ENCODE assay signal across 9 cellular contexts in genomic region chr1:42947965-42948732, GRCh38. TPM values are rescaled to one million over a fixed set of nuclear protein-coding genes. Genes with fewer than 3 reads are reported as not detected.
DNase-seq lines count a peak whose midpoint lies in the region; ATAC-seq and TF ChIP-seq lines count a peak whose summit lies in the region.
"Had no signal": no experiment of that assay in that cellular context is flagged by ENCODE, and none has a peak within 500 bp of the region (broad histone marks: within the 10 kb centered on the region; RNA-seq: fewer than 3 reads in every experiment).

No MANE protein-coding gene starts in this region.

- WGBS in neuronal stem cell (ENCODE audit: extremely low coverage in 2 of 2, insufficient read length in 2 of 2, insufficient replicate concordance in 1 of 2), 2 donors = no CpG with 5 or more reads among the region's 13 CpGs

- no peak overlapping the region for H4K8ac ChIP-seq in neuronal stem cell (ENCODE audit: low read depth, low read length)

- H2BK5ac ChIP-seq in neuronal stem cell (ENCODE audit: low read length) = no peak overlapping the region

- no peak overlapping the region for H2AFZ ChIP-seq in neuronal stem cell (ENCODE audit: low read length)

- no peak overlapping the region for H4K91ac ChIP-seq in neuronal stem cell (ENCODE audit: low read depth, low read length, poor library complexity)

- peaks cover 2% of the 10 kb centered on the region for H3K79me1 ChIP-seq in neuronal stem cell (ENCODE audit: low read depth, low read length)

- peaks cover 55 to 95% of the 10 kb centered on the region in 2 donors for H3K36me3 ChIP-seq in neuronal stem cell (replicated peaks in 1 of 2; ENCODE audit: control insufficient read depth in 2 of 2, insufficient read depth in 2 of 2, low read length in 2 of 2)

- no peak for DNase-seq in CD4-positive, alpha-beta T cell
- peak; percentile 36 for DNase-seq in HT-29 (ENCODE audit: low spot score)
- no peak for DNase-seq in neuronal stem cell (ENCODE audit: low spot score)
- no peak for DNase-seq in NCI-H510A (lab: John Stamatoyannopoulos, UW)
- no peak for DNase-seq in DMS 273 treated with DMSO at 0.1 percent for 48 hours (lab: John Stamatoyannopoulos, UW)
- DNase-seq: hippocampal formation, midbrain had no signal

- no peak overlapping the region for H3K23ac ChIP-seq in neuronal stem cell (ENCODE audit: low read depth, low read length, poor library complexity)

- H3K27me3 Mint-ChIP-seq in CD4-positive, alpha-beta T cell = no peaks in the 10 kb centered on the region
- H3K27me3 Mint-ChIP-seq in brain = peaks cover 3% of the 10 kb centered on the region

- intact Hi-C loops in CD4-positive, alpha-beta T cell (cut with DNase I, micrococcal nuclease) = no loop called here

- H2BK12ac ChIP-seq in neuronal stem cell (ENCODE audit: low read length) = no peak overlapping the region

- TF ChIP-seq CTCF in CD4-positive, alpha-beta T cell (IDR thresholded peaks at IDR 0.05) = no peak
- TF ChIP-seq CTCF in brain (conservative IDR thresholded peaks at IDR 0.05) = no peak

- no peak overlapping the region for H3K27ac ChIP-seq in CD4-positive, alpha-beta T cell (ENCODE audit: low read depth, low read length)
- no peak overlapping the region for H3K27ac ChIP-seq in neuronal stem cell (replicated peaks; ENCODE audit: low read length)

- H3K4me1 ChIP-seq in neuronal stem cell (ENCODE audit: control insufficient read depth in 2 of 2, insufficient read depth in 1 of 2, low read depth in 1 of 2, low read length in 2 of 2) = peaks cover 40 to 58% of the 10 kb centered on the region in 2 donors

- no peak overlapping the region for H3K14ac ChIP-seq in neuronal stem cell (ENCODE audit: low read length)

- POLR2A ChIA-PET in CD4-positive, alpha-beta T cell (lab: Charles Lee) = interaction anchor here (1.5 to 5.4 kb wide), 3 partner anchors 9 to 16 kb away, joined by 5 to 32 read pairs (median 9); partner anchors contain the start of gene SLC2A1

- peaks cover 98% of the 10 kb centered on the region for H3K4me1 Mint-ChIP-seq in CD4-positive, alpha-beta T cell (ENCODE audit: low read depth)
- peaks cover 98% of the 10 kb centered on the region for H3K4me1 Mint-ChIP-seq in brain

- H2BK120ac ChIP-seq in neuronal stem cell (ENCODE audit: low read depth, low read length) = no peak overlapping the region

- H3K4me2 ChIP-seq in neuronal stem cell (ENCODE audit: insufficient read depth, low read length, poor library complexity, severe bottlenecking) = no peak overlapping the region

- H3K27me3 ChIP-seq in CD4-positive, alpha-beta T cell (ENCODE audit: control insufficient read depth, insufficient read depth, low read length) = no peaks in the 10 kb centered on the region
- no peaks in the 10 kb centered on the region for H3K27me3 ChIP-seq in neuronal stem cell (ENCODE audit: control insufficient read depth in 3 of 3, insufficient read depth in 3 of 3, low read depth in 1 of 3, low read length in 3 of 3)

- no peak overlapping the region for H3K4me3 ChIP-seq in neuronal stem cell (ENCODE audit: low read length in 2 of 2)

- no peak overlapping the region for H3K4me3 Mint-ChIP-seq in CD4-positive, alpha-beta T cell
- H3K4me3 Mint-ChIP-seq in brain = peak overlapping the region in 3 of 5 experiments; percentile 31 to 77 (median 51)

- H2AK5ac ChIP-seq in neuronal stem cell (ENCODE audit: low read depth, low read length) = no peak overlapping the region

- H3K9me3 Mint-ChIP-seq in CD4-positive, alpha-beta T cell = no peaks in the 10 kb centered on the region
- H3K9me3 Mint-ChIP-seq in brain = no peaks in the 10 kb centered on the region

- H3K4ac ChIP-seq in neuronal stem cell (ENCODE audit: low read length) = no peak overlapping the region

- H3K18ac ChIP-seq in neuronal stem cell (ENCODE audit: low read length) = peak overlapping the region; percentile 62

- H3K27ac Mint-ChIP-seq in CD4-positive, alpha-beta T cell = peak overlapping the region; percentile 72
- peak overlapping the region in 3 of 5 experiments; percentile 36 to 94 (median 59) for H3K27ac Mint-ChIP-seq in brain

- ATAC-seq in CD4-positive, alpha-beta T cell (ENCODE audit: poor library complexity) = no peak
- ATAC-seq in GM21381 (IDR thresholded peaks at IDR 0.05; ENCODE audit: unreplicated experiment) = no peak

- CTCF ChIA-PET in CD4-positive, alpha-beta T cell (lab: Charles Lee) = no interaction called here

- H3K9ac ChIP-seq in neuronal stem cell (ENCODE audit: low read depth, low read length, poor library complexity) = no peak overlapping the region

- H2BK15ac ChIP-seq in neuronal stem cell (ENCODE audit: low read length) = no peak overlapping the region

- H3K9me3 ChIP-seq in CD4-positive, alpha-beta T cell (ENCODE audit: control insufficient read depth, low read length) = no peaks in the 10 kb centered on the region
- H3K9me3 ChIP-seq in neuronal stem cell (replicated peaks in 1 of 2; ENCODE audit: control insufficient read depth in 2 of 2, insufficient read depth in 1 of 2, low read depth in 1 of 2, low read length in 2 of 2) = no peaks in the 10 kb centered on the region

- peaks cover 37% of the 10 kb centered on the region for H3K36me3 Mint-ChIP-seq in CD4-positive, alpha-beta T cell (ENCODE audit: low read depth)
- H3K36me3 Mint-ChIP-seq in brain = peaks cover 72% of the 10 kb centered on the region

RNA-seq across cellular contexts. Expression of gene SLC2A1, which starts 10.5 kb away (rescaled TPM):
- total RNA-seq in CD4-positive, alpha-beta T cell = 10 to 100 TPM; 78.6 to 80.9 TPM
- 916 and 965 TPM in 2 replicates for total RNA-seq in HT-29 (2014; rRNA removed; shearing (Covaris generic))
- 127 TPM for polyA plus RNA-seq in brain (ENCODE audit: insufficient read depth, low read depth, low replicate concordance)
- 350 TPM for polyA plus RNA-seq in neuronal stem cell (2013, experiment 1 of 2)
- 351 TPM for polyA plus RNA-seq in neuronal stem cell (2013, experiment 2 of 2)

Comparison
In these comparisons a context has a peak if more than half of its experiments do, and no peak if none do; other contexts are left out.
1. RNA of gene SLC2A1, which starts 10.5 kb away (total RNA-seq): 916 to 965 TPM in HT-29; 78.6 to 80.9 TPM in CD4-positive, alpha-beta T cell; every median in the first group is over 10 times any median in the second.